In the genomic region with DNA sequence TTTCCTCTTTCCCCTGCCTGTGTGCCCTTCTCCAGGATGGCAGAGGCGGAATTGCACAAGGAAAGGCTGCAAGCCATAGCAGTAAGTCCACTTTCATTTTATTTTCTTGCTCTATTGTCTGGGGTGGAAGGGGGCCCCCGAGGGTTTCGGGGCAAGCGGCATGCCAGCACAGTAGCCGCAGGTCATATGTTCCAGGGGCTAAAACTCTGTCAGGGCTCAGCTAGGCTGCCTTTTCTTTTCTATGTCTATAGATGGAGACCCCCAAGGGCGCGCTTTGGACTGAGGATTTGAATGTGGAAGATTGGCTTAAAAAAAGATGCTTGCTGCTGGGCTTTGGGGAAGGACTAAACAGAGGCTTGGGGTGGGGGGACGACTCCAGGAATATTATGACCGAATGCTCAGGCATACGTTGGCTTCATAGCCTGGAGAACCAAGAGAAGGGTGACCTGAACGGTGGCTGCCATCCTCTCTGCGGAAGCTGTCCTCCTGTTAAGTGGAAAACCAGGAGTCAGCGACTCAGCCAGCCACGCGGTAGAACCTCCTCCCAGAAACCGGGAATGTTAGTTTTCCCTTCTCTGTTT, we compare ENCODE assay signal across 8 cellular contexts. TPM values are rescaled to one million over a fixed set of nuclear protein-coding genes. Genes with fewer than 3 reads are reported as not detected.
DNase-seq lines count a peak whose midpoint lies in the region; TF ChIP-seq lines count a peak whose summit lies in the region.

No MANE protein-coding gene starts in this region.

- no peaks in the 10 kb centered on the region for H4K20me1 ChIP-seq in smooth muscle cell (ENCODE audit: low read depth)

- POLR2A ChIA-PET in CD4-positive, alpha-beta memory T cell (lab: Charles Lee; ENCODE audit: partially characterized antibody): no interaction called here

- H3K27ac ChIP-seq in ascending aorta (peak overlapping the region; percentile 86 to 88), smooth muscle cell (ENCODE audit: low read depth) (peak overlapping the region; percentile 67)
- no peak overlapping the region for H3K27ac ChIP-seq in CD4-positive, alpha-beta memory T cell (ENCODE audit: low read depth, low read length)

- H3K9ac ChIP-seq in iPS-15b (ENCODE audit: low read depth, low read length): peak overlapping the region; percentile 76
- peak overlapping the region; percentile 73 for H3K9ac ChIP-seq in smooth muscle cell (ENCODE audit: low read depth)

- H3K36me3 Mint-ChIP-seq in HFFc6 (ENCODE audit: low read depth): no peaks in the 10 kb centered on the region; the same call in none of the 2 replicates
- no peaks in the 10 kb centered on the region for H3K36me3 Mint-ChIP-seq in CD4-positive, alpha-beta memory T cell

- DNase-seq in HFFc6 (no peak), ascending aorta (ENCODE audit: low spot score in 2 of 2) (peak in 1 of 2 donors; percentile 73), smooth muscle cell (lab: John Stamatoyannopoulos, UW; ENCODE audit: unreplicated experiment) (no peak), UCSD-AML1 (lab: John Stamatoyannopoulos, UW; ENCODE audit: unreplicated experiment) (no peak), SIG-M5 treated with dmso at 0.1 percent for 504 hours (lab: John Stamatoyannopoulos, UW; ENCODE audit: unreplicated experiment) (no peak), NCI-H345 (lab: John Stamatoyannopoulos, UW) (no peak)
- no peak for DNase-seq in CD4-positive, alpha-beta memory T cell

- peak overlapping the region; percentile 92 for H2AFZ ChIP-seq in smooth muscle cell (ENCODE audit: low read depth)

- TF ChIP-seq CTCF in HFFc6 (IDR thresholded peaks at IDR 0.05) (no peak), ascending aorta (IDR thresholded peaks at IDR 0.05) (no peak), smooth muscle cell (IDR thresholded peaks at IDR 0.05; ENCODE audit: borderline replicate concordance, insufficient read depth, poor library complexity, severe bottlenecking) (no peak)

- H3K4me1 Mint-ChIP-seq in HFFc6 (ENCODE audit: low read depth): peaks cover 26% of the 10 kb centered on the region
- peaks cover 0 to 6% (median 2%) of the 10 kb centered on the region in 4 donors for H3K4me1 Mint-ChIP-seq in CD4-positive, alpha-beta memory T cell

- H3K36me3 ChIP-seq in ascending aorta (no peaks in the 10 kb centered on the region), iPS-15b (ENCODE audit: control insufficient read depth, insufficient read depth, low read length) (no peaks in the 10 kb centered on the region), smooth muscle cell (ENCODE audit: low read depth) (no peaks in the 10 kb centered on the region)
- H3K36me3 ChIP-seq in CD4-positive, alpha-beta memory T cell (ENCODE audit: insufficient read depth, low read length): no peaks in the 10 kb centered on the region

- WGBS in smooth muscle cell (ENCODE audit: low lambda C conversion rate): 5% methylated on average over 16 of the region's 16 CpGs

- peaks cover 52% of the 10 kb centered on the region for H3K79me2 ChIP-seq in smooth muscle cell (ENCODE audit: low read depth)

- CTCF ChIA-PET in CD4-positive, alpha-beta memory T cell (lab: Charles Lee; ENCODE audit: partially characterized antibody): no interaction called here

- no peaks in the 10 kb centered on the region for H3K9me3 ChIP-seq in ascending aorta
- no peaks in the 10 kb centered on the region for H3K9me3 ChIP-seq in iPS-15b (ENCODE audit: control insufficient read depth, insufficient read depth, low read length)
- H3K9me3 ChIP-seq in smooth muscle cell (replicated peaks; ENCODE audit: low read depth): no peaks in the 10 kb centered on the region
- H3K9me3 ChIP-seq in CD4-positive, alpha-beta memory T cell (ENCODE audit: control insufficient read depth in 1 of 2, low read length in 2 of 2): no peaks in the 10 kb centered on the region

- peaks cover 3 to 12% of the 10 kb centered on the region in 2 donors for H3K4me1 ChIP-seq in ascending aorta
- H3K4me1 ChIP-seq in iPS-15b (ENCODE audit: control insufficient read depth, insufficient read depth, low read length): no peaks in the 10 kb centered on the region
- H3K4me1 ChIP-seq in smooth muscle cell (ENCODE audit: low read depth): peaks cover 21% of the 10 kb centered on the region
- H3K4me1 ChIP-seq in CD4-positive, alpha-beta memory T cell (ENCODE audit: insufficient read depth, low read length): no peaks in the 10 kb centered on the region

- H3K4me2 ChIP-seq in smooth muscle cell: peak overlapping the region; percentile 99

- H3F3A ChIP-seq in smooth muscle cell (ENCODE audit: low read depth): peaks cover 4% of the 10 kb centered on the region

- no peaks in the 10 kb centered on the region for H3K27me3 ChIP-seq in ascending aorta
- peaks cover 24% of the 10 kb centered on the region for H3K27me3 ChIP-seq in iPS-15b (ENCODE audit: control insufficient read depth, insufficient read depth, low read length)
- H3K27me3 ChIP-seq in smooth muscle cell (ENCODE audit: low read depth): no peaks in the 10 kb centered on the region
- peaks cover 5% of the 10 kb centered on the region for H3K27me3 ChIP-seq in CD4-positive, alpha-beta memory T cell (ENCODE audit: insufficient read depth, low read length)

- peaks cover 3% of the 10 kb centered on the region; the same call in 1 of the 2 replicates for H3K27me3 Mint-ChIP-seq in HFFc6 (ENCODE audit: insufficient read depth)
- peaks cover 30 to 33% of the 10 kb centered on the region in 2 donors for H3K27me3 Mint-ChIP-seq in CD4-positive, alpha-beta memory T cell

- peak overlapping the region; percentile 96 for H3K4me3 Mint-ChIP-seq in HFFc6
- H3K4me3 Mint-ChIP-seq in CD4-positive, alpha-beta memory T cell: peak overlapping the region in 1 of 8 donors; percentile 12

- H3K27ac Mint-ChIP-seq in HFFc6: peak overlapping the region; percentile 86
- H3K27ac Mint-ChIP-seq in CD4-positive, alpha-beta memory T cell: no peak overlapping the region

- intact Hi-C loops in ascending aorta (cut with DNase I): loop anchor here (1.0 to 5.0 kb wide), 5 partner anchors 14 to 128 kb away; no protein-coding TSS in a partner anchor
- intact Hi-C loops in CD4-positive, alpha-beta memory T cell (cut with micrococcal nuclease): no loop called here

- no peaks in the 10 kb centered on the region for H3K9me3 Mint-ChIP-seq in HFFc6
- H3K9me3 Mint-ChIP-seq in CD4-positive, alpha-beta memory T cell: peaks cover 0 to 7% (median under 1%) of the 10 kb centered on the region in 8 donors

- H3K4me3 ChIP-seq in ascending aorta: peak overlapping the region; percentile 68 to 88
- peak overlapping the region; percentile 78 for H3K4me3 ChIP-seq in iPS-15b (ENCODE audit: low read depth, low read length)
- H3K4me3 ChIP-seq in smooth muscle cell: peak overlapping the region; percentile 98
- H3K4me3 ChIP-seq in CD4-positive, alpha-beta memory T cell (ENCODE audit: low read length in 2 of 2): no peak overlapping the region

RNA-seq across cellular contexts. Expression of gene PALM2AKAP2, which starts 0.5 kb away (rescaled TPM):
- total RNA-seq in HFFc6 (2021; fragmentation: NEBNext Ultra II Directional; extraction: Animal tissue kit (Norgen Biotek cat#: 25700)): 10 to 100 TPM; 20.1 to 35.1 (median 22.7) TPM
- total RNA-seq in ascending aorta (38.2 TPM), smooth muscle cell (9.3 and 23.0 TPM in 2 replicates)
- polyA plus RNA-seq in smooth muscle cell: 5.8 and 9.8 TPM in 2 replicates
- total RNA-seq in CD4-positive, alpha-beta memory T cell: not detected
- polyA plus RNA-seq in CD4-positive, alpha-beta memory T cell: not detected

Comparison
In these comparisons a context has a peak if more than half of its experiments do, and no peak if none do; other contexts are left out.
1. H3K4me3 ChIP-seq: peak in ascending aorta (2 of 2), iPS-15b (single experiment) and smooth muscle cell (single experiment); none in CD4-positive, alpha-beta memory T cell (0 of 2).
2. RNA of gene PALM2AKAP2, which starts 0.5 kb away (total RNA-seq): 38.2 TPM in ascending aorta (single experiment), 20.1 to 35.1 TPM in HFFc6 and 9.3 to 23.0 TPM in smooth muscle cell; not detected in CD4-positive, alpha-beta memory T cell; every median in the first group is over 10 times any median in the second.